Comparison of ENCODE assay signal across 1 cellular context in genomic region chr6:169639653-169640278, GRCh38.
TF ChIP-seq lines count a peak whose summit lies in the region.

No MANE protein-coding gene starts in this region.

TF ChIP-seq in H1, 55 proteins besides CTCF, POLR2A, EP300 and RAD21 (continued from another document):
- TF ChIP-seq MAX (IDR thresholded peaks at IDR 0.05) (no peak), ZNF274 (IDR thresholded peaks at IDR 0.05; ENCODE audit: borderline replicate concordance, extremely low read depth, low read length) (no peak), ATF3 (IDR thresholded peaks at IDR 0.05; ENCODE audit: insufficient read depth, low read depth, low read length) (no peak), CREB1 (IDR thresholded peaks at IDR 0.05) (no peak), USF2 (IDR thresholded peaks at IDR 0.05; ENCODE audit: low read length) (no peak), SP1 (IDR thresholded peaks at IDR 0.05; ENCODE audit: low read depth, low read length) (no peak), SIN3A (conservative IDR thresholded peaks at IDR 0.05 in 1 of 2, IDR thresholded peaks at IDR 0.05 in 1 of 2; ENCODE audit: low read depth in 1 of 2, low read length in 2 of 2) (no peak), JUN (IDR thresholded peaks at IDR 0.05; ENCODE audit: low read depth, low read length) (no peak), CEBPB (IDR thresholded peaks at IDR 0.05; ENCODE audit: low read depth, low read length) (no peak)
